In genomic region chr7:99617187-99617781, GRCh38 we compare ENCODE assay signal across 8 cellular contexts. TPM values are rescaled to one million over a fixed set of nuclear protein-coding genes. Genes with fewer than 3 reads are reported as not detected.
DNase-seq lines count a peak whose midpoint lies in the region; ATAC-seq and TF ChIP-seq lines count a peak whose summit lies in the region.

No MANE protein-coding gene starts in this region.

- no peaks in the 10 kb centered on the region for H3K27me3 ChIP-seq in cardiac muscle cell
- no peaks in the 10 kb centered on the region for H3K27me3 ChIP-seq in WERI-Rb-1 (ENCODE audit: insufficient read depth, low read depth, severe bottlenecking)
- H3K27me3 ChIP-seq in suprapubic skin: no peaks in the 10 kb centered on the region

- TF ChIP-seq POLR2A in suprapubic skin (IDR thresholded peaks at IDR 0.05): no peak

- peak overlapping the region; percentile 85 for H3K27ac ChIP-seq in cardiac muscle cell
- peak overlapping the region; percentile 88 for H3K27ac ChIP-seq in WERI-Rb-1
- peak overlapping the region; percentile 73 for H3K27ac ChIP-seq in suprapubic skin

- no peak for TF ChIP-seq EP300 in suprapubic skin (IDR thresholded peaks at IDR 0.05)

- CTCF ChIA-PET in HEK293T (lab: Yijun Ruan, JAX): interaction anchor here (1.5 kb wide), 1 partner anchor 16 kb away, joined by 3 read pairs; no protein-coding TSS in a partner anchor

- ATAC-seq in Right ventricle myocardium superior (ENCODE audit: poor library complexity): no peak

- H3K36me3 ChIP-seq in cardiac muscle cell: peaks cover 34% of the 10 kb centered on the region
- peaks cover 43% of the 10 kb centered on the region for H3K36me3 ChIP-seq in WERI-Rb-1
- H3K36me3 ChIP-seq in suprapubic skin: peaks cover 39% of the 10 kb centered on the region

- DNase-seq in cardiac muscle cell (ENCODE audit: low read depth in 1 of 2, low spot score in 1 of 2) (no peak), Right ventricle myocardium superior (no peak), WERI-Rb-1 (no peak), suprapubic skin (ENCODE audit: low spot score in 2 of 2) (no peak), dedifferentiated amniotic fluid mesenchymal stem cell (ENCODE audit: extremely low spot score) (no peak), ureter (ENCODE audit: low spot score) (no peak), HEK293T (ENCODE audit: extremely low spot score) (no peak)

- WGBS in suprapubic skin: 38% methylated on average over 11 of the region's 22 CpGs

- intact Hi-C loops in Right ventricle myocardium superior (cut with DNase I): no loop called here

- TF ChIP-seq CTCF in cardiac muscle cell (IDR thresholded peaks at IDR 0.05; ENCODE audit: low read depth, low read length): no peak
- TF ChIP-seq CTCF in WERI-Rb-1 (IDR thresholded peaks at IDR 0.05; ENCODE audit: low read depth, low read length): no peak
- TF ChIP-seq CTCF in suprapubic skin (IDR thresholded peaks at IDR 0.05): no peak

- H3K9me3 ChIP-seq in cardiac muscle cell (ENCODE audit: low read depth) (no peaks in the 10 kb centered on the region), WERI-Rb-1 (ENCODE audit: severe bottlenecking) (no peaks in the 10 kb centered on the region), suprapubic skin (no peaks in the 10 kb centered on the region)

- H3K4me1 ChIP-seq in cardiac muscle cell (ENCODE audit: low read depth): no peaks in the 10 kb centered on the region
- H3K4me1 ChIP-seq in suprapubic skin: peaks cover 21% of the 10 kb centered on the region

- POLR2A ChIA-PET in HEK293T (lab: Yijun Ruan, JAX): interaction anchor here (0.8 to 3.8 kb wide), 14 partner anchors 11 to 830 kb away, joined by 3 to 31 read pairs (median 4); partner anchors contain the start of genes TRIM4, ZKSCAN5 and ZNF655

- H3K4me3 ChIP-seq in cardiac muscle cell (peak overlapping the region; percentile 86), WERI-Rb-1 (ENCODE audit: low read depth, low read length) (peak overlapping the region; percentile 76), iPS-11a (ENCODE audit: low read depth, low read length) (peak overlapping the region; percentile 84), suprapubic skin (peak overlapping the region; percentile 75)

TF ChIP-seq in HEK293T, 16 proteins besides CTCF, POLR2A, EP300 and RAD21:
- no peak for TF ChIP-seq L3MBTL2 (conservative IDR thresholded peaks at IDR 0.05)
- TF ChIP-seq FOXM1 (IDR thresholded peaks at IDR 0.05; ENCODE audit: borderline replicate concordance): no peak
- TF ChIP-seq SP1 (IDR thresholded peaks at IDR 0.05): no peak
- TF ChIP-seq ZNF384 (IDR thresholded peaks at IDR 0.05): no peak
- no peak for TF ChIP-seq CTBP1 (IDR thresholded peaks at IDR 0.05; ENCODE audit: borderline replicate concordance)
- no peak for TF ChIP-seq LEF1 (IDR thresholded peaks at IDR 0.05; ENCODE audit: borderline replicate concordance)
- TF ChIP-seq SUZ12 (IDR thresholded peaks at IDR 0.05): no peak
- TF ChIP-seq, protein P1, sequence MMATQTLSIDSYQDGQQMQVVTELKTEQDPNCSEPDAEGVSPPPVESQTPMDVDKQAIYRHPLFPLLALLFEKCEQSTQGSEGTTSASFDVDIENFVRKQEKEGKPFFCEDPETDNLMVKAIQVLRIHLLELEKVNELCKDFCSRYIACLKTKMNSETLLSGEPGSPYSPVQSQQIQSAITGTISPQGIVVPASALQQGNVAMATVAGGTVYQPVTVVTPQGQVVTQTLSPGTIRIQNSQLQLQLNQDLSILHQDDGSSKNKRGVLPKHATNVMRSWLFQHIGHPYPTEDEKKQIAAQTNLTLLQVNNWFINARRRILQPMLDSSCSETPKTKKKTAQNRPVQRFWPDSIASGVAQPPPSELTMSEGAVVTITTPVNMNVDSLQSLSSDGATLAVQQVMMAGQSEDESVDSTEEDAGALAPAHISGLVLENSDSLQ (IDR thresholded peaks at IDR 0.05): no peak
- TF ChIP-seq NFRKB (IDR thresholded peaks at IDR 0.05): no peak
- no peak for TF ChIP-seq FOXA1 (IDR thresholded peaks at IDR 0.05)
- TF ChIP-seq ARNT (IDR thresholded peaks at IDR 0.05): no peak
- no peak for TF ChIP-seq FOXK2 (IDR thresholded peaks at IDR 0.05)
- no peak for TF ChIP-seq BHLHE40 (IDR thresholded peaks at IDR 0.05; ENCODE audit: borderline replicate concordance)
- TF ChIP-seq HDGF (IDR thresholded peaks at IDR 0.05; ENCODE audit: borderline replicate concordance): no peak
- no peak for TF ChIP-seq ELF4 (IDR thresholded peaks at IDR 0.05)
- no peak for TF ChIP-seq TARDBP (IDR thresholded peaks at IDR 0.05)

RNA-seq across cellular contexts. Expression of gene ZSCAN25, which starts 0.5 kb away (rescaled TPM):
- total RNA-seq in cardiac muscle cell: 14.0 and 22.8 TPM in 2 replicates
- polyA plus RNA-seq in cardiac muscle cell: 9.7 and 13.8 TPM in 2 replicates
- 6.9 TPM for total RNA-seq in Right ventricle myocardium superior
- 10 to 100 TPM; 15.3 to 46.1 (median 20.0) TPM for total RNA-seq in suprapubic skin
- 23.1 TPM for total RNA-seq in ureter

RNA-seq across cellular contexts. Expression of gene TMEM225B, which starts 19.2 kb away (rescaled TPM):
- 0.81 and 2.3 TPM in 2 replicates for total RNA-seq in cardiac muscle cell
- 0.17 and 6.3 TPM in 2 replicates for polyA plus RNA-seq in cardiac muscle cell
- not detected for total RNA-seq in Right ventricle myocardium superior
- 1 to 10 TPM; 1.4 to 6.8 (median 2.1) TPM for total RNA-seq in suprapubic skin
- 2.9 TPM for total RNA-seq in ureter

RNA-seq across cellular contexts. Expression of gene ZNF655, which starts 58.8 kb away (rescaled TPM):
- 118 and 120 TPM in 2 replicates for total RNA-seq in cardiac muscle cell
- polyA plus RNA-seq in cardiac muscle cell: 45.9 and 48.3 TPM in 2 replicates
- 24.0 TPM for total RNA-seq in Right ventricle myocardium superior
- 100 to 1,000 TPM; 122 to 240 (median 146) TPM for total RNA-seq in suprapubic skin
- 96.5 TPM for total RNA-seq in ureter
